Comparison of ENCODE assay signal across 19 cellular contexts in genomic region chr4:78150465-78150864, GRCh38.
"Had no signal": no experiment of that assay in that cellular context is flagged by ENCODE, and none has a peak within 500 bp of the region (broad histone marks: within the 10 kb centered on the region; RNA-seq: fewer than 3 reads in every experiment).

No MANE protein-coding gene starts in this region.

- DNase-seq: activated CD4-positive, alpha-beta T cell treated with anti-CD3 and anti-CD28 coated beads for 1 hour; activated CD4-positive, alpha-beta T cell treated with anti-CD3 and anti-CD28 coated beads, Interleukin-2, amount 50 U/mL, for 48 hours; activated naive CD4-positive, alpha-beta T cell treated with Interleukin-2 at 50 U/mL for 16 hours; activated naive CD8-positive, alpha-beta T cell treated with anti-CD3 and anti-CD28 coated beads, Interleukin-2, amount 50 U/mL, for 24 hours; dermis blood vessel endothelial cell; gastrocnemius medialis; heart right ventricle; left ventricle myocardium inferior; ovary; small intestine; stimulated activated CD4-positive, alpha-beta T cell treated with anti-CD3 and anti-CD28 coated beads, Interleukin-4, amount 100 ng/mL, for 4 hours; stimulated activated CD8-positive, alpha-beta memory T cell treated with anti-CD3 and anti-CD28 coated beads, Interleukin-4, amount 100 ng/mL, for 48 hours; stimulated activated naive CD4-positive, alpha-beta T cell treated with Interleukin-2 at 50 U/mL for 16 hours; substantia nigra had no signal

- H3K36me3 ChIP-seq: ascending aorta, gastrocnemius medialis, heart right ventricle, left ventricle myocardium inferior, ovary, tibial nerve had no signal

- H3K9me3 ChIP-seq: ascending aorta, gastrocnemius medialis, heart right ventricle, left ventricle myocardium inferior, ovary, tibial nerve had no signal

- H3K4me1 ChIP-seq: ascending aorta, heart right ventricle had no signal

- FAIRE-seq: bronchial epithelial cell, small intestine had no signal

- H3K27me3 ChIP-seq: ascending aorta, gastrocnemius medialis, heart right ventricle, ovary, tibial nerve had no signal

- ATAC-seq: activated naive CD8-positive, alpha-beta T cell treated with anti-CD3 and anti-CD28 coated beads, Interleukin-2, amount 50 U/mL, for 24 hours; activated T-helper 17 cell treated with anti-CD3 and anti-CD28 coated beads, Interleukin-2, amount 50 U/mL, for 72 hours; gastrocnemius medialis; heart right ventricle had no signal

- H3K4me3 ChIP-seq: ascending aorta, gastrocnemius medialis, heart right ventricle, left ventricle myocardium inferior, ovary, tibial nerve had no signal

- H3K27ac ChIP-seq: ascending aorta, gastrocnemius medialis, heart right ventricle, left ventricle myocardium inferior, ovary, tibial nerve, VCaP had no signal
